Comparison of ENCODE assay signal across 32 cellular contexts in genomic region chr11:12591706-12592105, GRCh38.
"Had no signal": no experiment of that assay in that cellular context is flagged by ENCODE, and none has a peak within 500 bp of the region (broad histone marks: within the 10 kb centered on the region; RNA-seq: fewer than 3 reads in every experiment).

No MANE protein-coding gene starts in this region.

- H3K9me3 ChIP-seq: Peyer's patch had no signal

- DNase-seq: activated CD4-positive, alpha-beta memory T cell treated with anti-CD3 and anti-CD28 coated beads, Interleukin-2, amount 10 ng/mL, durations not matched to agents 7 days and 5 days; activated CD4-positive, alpha-beta T cell treated with anti-CD3 and anti-CD28 coated beads for 1 hour; activated CD4-positive, alpha-beta T cell treated with anti-CD3 and anti-CD28 coated beads for 48 hours; activated CD4-positive, CD25-positive, alpha-beta regulatory T cell; activated CD8-positive, alpha-beta memory T cell treated with anti-CD3 and anti-CD28 coated beads for 24 hours; activated CD8-positive, alpha-beta memory T cell treated with anti-CD3 and anti-CD28 coated beads, Interleukin-2, amount 10 ng/mL, durations not matched to agents 7 days and 5 days; activated CD8-positive, alpha-beta memory T cell treated with anti-CD3 and anti-CD28 coated beads, Interleukin-2, amount 50 U/mL, for 48 hours; activated effector memory CD4-positive, alpha-beta T cell treated with Interleukin-2 at 50 U/mL for 16 hours; activated naive CD4-positive, alpha-beta T cell treated with anti-CD3 and anti-CD28 coated beads, Interleukin-2, amount 50 U/mL, for 16 hours; activated naive CD8-positive, alpha-beta T cell treated with anti-CD3 and anti-CD28 coated beads for 36 hours; activated T-cell treated with anti-CD3 and anti-CD28 coated beads, Interleukin-2, amount 50 U/mL, for 48 hours; amniotic stem cell; aorta; Karpas-422; KBM-7; NCI-H1105; NCI-H1417 treated with DMSO at 0.1 percent for 48 hours; NCI-H187 treated with DMSO at 0.1 percent for 48 hours; NCI-H2081; NCI-H226; NCI-H446 treated with DMSO at 0.1 percent for 48 hours; NCI-H524; NCI-H69; NK-92 treated with Interleukin-12 subunit alpha and Interleukin-12 subunit beta, amount 100 ng/mL, for 24 hours; PC-3; Peyer's patch; RPMI8226; T1000; WERI-Rb-1 had no signal

- H3K27me3 ChIP-seq: cardiac muscle cell, Peyer's patch had no signal

- H3K27ac Mint-ChIP-seq: activated CD4-positive, alpha-beta memory T cell treated with anti-CD3 and anti-CD28 coated beads, Interleukin-2, amount 10 ng/mL, durations not matched to agents 7 days and 5 days; activated CD8-positive, alpha-beta memory T cell treated with anti-CD3 and anti-CD28 coated beads, Interleukin-2, amount 10 ng/mL, durations not matched to agents 7 days and 5 days; activated naive CD8-positive, alpha-beta T cell treated with anti-CD3 and anti-CD28 coated beads for 36 hours; IgD-negative memory B cell had no signal

- H3K36me3 Mint-ChIP-seq: activated CD8-positive, alpha-beta memory T cell treated with anti-CD3 and anti-CD28 coated beads, Interleukin-2, amount 10 ng/mL, durations not matched to agents 7 days and 5 days; activated naive CD8-positive, alpha-beta T cell treated with anti-CD3 and anti-CD28 coated beads for 36 hours; IgD-negative memory B cell had no signal

- H3K36me3 ChIP-seq: cardiac muscle cell, Peyer's patch, WERI-Rb-1 had no signal

- H3K4me1 Mint-ChIP-seq: activated CD4-positive, alpha-beta memory T cell treated with anti-CD3 and anti-CD28 coated beads, Interleukin-2, amount 10 ng/mL, durations not matched to agents 7 days and 5 days; activated CD8-positive, alpha-beta memory T cell treated with anti-CD3 and anti-CD28 coated beads, Interleukin-2, amount 10 ng/mL, durations not matched to agents 7 days and 5 days; activated naive CD8-positive, alpha-beta T cell treated with anti-CD3 and anti-CD28 coated beads for 36 hours; IgD-negative memory B cell had no signal

- H3K27ac ChIP-seq: cardiac muscle cell, Peyer's patch, SK-N-MC, WERI-Rb-1 had no signal

- H3K4me1 ChIP-seq: Peyer's patch had no signal

- H3K4me3 Mint-ChIP-seq: activated CD4-positive, alpha-beta memory T cell treated with anti-CD3 and anti-CD28 coated beads, Interleukin-2, amount 10 ng/mL, durations not matched to agents 7 days and 5 days; activated CD8-positive, alpha-beta memory T cell treated with anti-CD3 and anti-CD28 coated beads, Interleukin-2, amount 10 ng/mL, durations not matched to agents 7 days and 5 days; activated naive CD8-positive, alpha-beta T cell treated with anti-CD3 and anti-CD28 coated beads for 36 hours; IgD-negative memory B cell had no signal

- H3K9me3 Mint-ChIP-seq: activated CD4-positive, alpha-beta memory T cell treated with anti-CD3 and anti-CD28 coated beads, Interleukin-2, amount 10 ng/mL, durations not matched to agents 7 days and 5 days; activated naive CD8-positive, alpha-beta T cell treated with anti-CD3 and anti-CD28 coated beads for 36 hours had no signal

- H3K4me3 ChIP-seq: cardiac muscle cell, Peyer's patch, SK-N-MC had no signal

- H3K27me3 Mint-ChIP-seq: IgD-negative memory B cell had no signal

- ATAC-seq: activated CD8-positive, alpha-beta memory T cell treated with anti-CD3 and anti-CD28 coated beads, Interleukin-2, amount 10 ng/mL, durations not matched to agents 7 days and 5 days; PC-3 had no signal
